In the genomic region with DNA sequence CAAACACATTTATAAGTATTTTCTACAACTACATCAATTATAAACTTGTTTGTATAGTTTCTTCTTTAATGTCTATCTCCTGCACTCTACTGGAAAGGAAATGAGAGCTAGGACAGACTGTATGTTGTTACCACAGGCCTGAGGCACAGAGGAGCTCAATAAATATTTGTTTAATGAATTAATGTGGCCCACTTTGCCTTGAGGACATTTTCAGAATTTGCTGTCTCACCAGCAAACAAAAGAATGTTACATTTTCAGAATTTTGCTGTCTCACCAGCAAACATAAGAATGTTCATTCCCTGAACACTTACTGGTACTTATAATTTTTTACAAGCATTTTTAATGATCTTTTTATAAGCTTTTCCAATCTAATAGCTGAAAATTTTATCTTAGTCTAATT, we compare ENCODE assay signal across 27 cellular contexts. TPM values are rescaled to one million over a fixed set of nuclear protein-coding genes. Genes with fewer than 3 reads are reported as not detected.
DNase-seq lines count a peak whose midpoint lies in the region; ATAC-seq and TF ChIP-seq lines count a peak whose summit lies in the region.
"Had no signal": no experiment of that assay in that cellular context is flagged by ENCODE, and none has a peak within 500 bp of the region (broad histone marks: within the 10 kb centered on the region; RNA-seq: fewer than 3 reads in every experiment).

No MANE protein-coding gene starts in this region.

- H3K9ac ChIP-seq in GM23248: no peak overlapping the region
- H3K9ac ChIP-seq in mammary epithelial cell (ENCODE audit: insufficient read depth, low read length): no peak overlapping the region
- no peak overlapping the region for H3K9ac ChIP-seq in MM.1S (ENCODE audit: low read length)
- H3K9ac ChIP-seq: parathyroid adenoma had no signal

- H3K4me2 ChIP-seq in GM23248 (ENCODE audit: unreplicated experiment) (no peak overlapping the region), mammary epithelial cell (ENCODE audit: insufficient read depth, low read depth, low read length) (peak overlapping the region; percentile 33), MM.1S (ENCODE audit: low read depth, low read length) (no peak overlapping the region)
- H3K4me2 ChIP-seq: smooth muscle cell had no signal

- H3K4me3 ChIP-seq in GM23248: no peak overlapping the region
- no peak overlapping the region for H3K4me3 ChIP-seq in mammary epithelial cell (replicated peaks in 1 of 3; ENCODE audit: insufficient read depth in 1 of 3, low read depth in 2 of 3, low read length in 3 of 3)
- peak overlapping the region in 1 of 2 experiments; percentile 6 for H3K4me3 ChIP-seq in neutrophil (ENCODE audit: low read depth in 1 of 2, low read length in 1 of 2)
- H3K4me3 ChIP-seq in MM.1S (ENCODE audit: low read length): no peak overlapping the region
- H3K4me3 ChIP-seq: smooth muscle cell, upper lobe of right lung had no signal

- no peaks in the 10 kb centered on the region for H3K27me3 ChIP-seq in GM23248 (replicated peaks; ENCODE audit: insufficient read depth)
- H3K27me3 ChIP-seq in mammary epithelial cell (ENCODE audit: insufficient read depth, low read length): no peaks in the 10 kb centered on the region
- no peaks in the 10 kb centered on the region for H3K27me3 ChIP-seq in neutrophil
- no peaks in the 10 kb centered on the region; the same call in none of the 2 replicates for H3K27me3 ChIP-seq in MM.1S (replicated peaks; ENCODE audit: insufficient read depth, low read length)
- H3K27me3 ChIP-seq: upper lobe of right lung had no signal

- CTCF ChIA-PET in mammary epithelial cell (lab: Charles Lee; ENCODE audit: low non-redundant PET): no interaction called here

- peaks cover 26% of the 10 kb centered on the region for H3K4me1 ChIP-seq in GM23248 (ENCODE audit: insufficient read depth)
- H3K4me1 ChIP-seq in mammary epithelial cell (ENCODE audit: insufficient read depth, low read length): peaks cover 25% of the 10 kb centered on the region
- peaks cover 42 to 50% of the 10 kb centered on the region in 2 experiments for H3K4me1 ChIP-seq in neutrophil (ENCODE audit: control insufficient read depth in 1 of 2, insufficient read depth in 1 of 2, low read depth in 1 of 2, low read length in 1 of 2)
- H3K4me1 ChIP-seq in MM.1S (ENCODE audit: low read length): no peaks in the 10 kb centered on the region
- H3K4me1 ChIP-seq: parathyroid adenoma had no signal

- peaks cover 28% of the 10 kb centered on the region for H3F3A ChIP-seq in GM23248 (ENCODE audit: insufficient read depth)
- H3F3A ChIP-seq in MM.1S (ENCODE audit: insufficient read depth, low read length): peaks cover 1% of the 10 kb centered on the region; the same call in 1 of the 2 replicates

- H3K27ac ChIP-seq in GM23248 (0 out of 2 replicates have a peak overlapping the region, but pooled peaks have one; percentile 17), mammary epithelial cell (ENCODE audit: insufficient read depth, low read depth, low read length) (no peak overlapping the region), neutrophil (peak overlapping the region; percentile 75), MM.1S (ENCODE audit: low read length) (no peak overlapping the region)
- H3K27ac ChIP-seq: parathyroid adenoma, RWPE1, upper lobe of right lung had no signal

- no peaks in the 10 kb centered on the region for H4K20me1 ChIP-seq in GM23248 (ENCODE audit: insufficient read depth)
- no peaks in the 10 kb centered on the region for H4K20me1 ChIP-seq in mammary epithelial cell (ENCODE audit: insufficient read depth, low read length)
- H4K20me1 ChIP-seq in MM.1S (ENCODE audit: insufficient read depth, low read length): no peaks in the 10 kb centered on the region

- DNase-seq in GM23248 (no peak), NCI-H69 (lab: John Stamatoyannopoulos, UW) (peak; percentile 79), mammary epithelial cell (no peak), MM.1S (no peak)
- DNase-seq in stimulated activated naive CD8-positive, alpha-beta T cell treated with anti-CD3 and anti-CD28 coated beads, Interleukin-15, amount 100 ng/mL, for 72 hours: no peak
- DNase-seq: activated CD4-positive, alpha-beta memory T cell treated with anti-CD3 and anti-CD28 coated beads for 36 hours; activated CD8-positive, alpha-beta memory T cell treated with anti-CD3 and anti-CD28 coated beads, Interleukin-2, amount 50 U/mL, for 4 hours; activated naive CD4-positive, alpha-beta T cell treated with Interleukin-2 at 50 U/mL for 16 hours; cerebellar nuclear complex; hippocampal formation; KBM-7; NCI-H1417; NCI-H2081 treated with DMSO at 0.1 percent for 48 hours; NCI-H226; NCI-H774; retina; stimulated activated naive CD4-positive, alpha-beta T cell treated with Interleukin-2 at 50 U/mL for 16 hours; T-helper 17 cell; upper lobe of right lung had no signal

- H3K4me3 Mint-ChIP-seq in stimulated activated naive CD8-positive, alpha-beta T cell treated with anti-CD3 and anti-CD28 coated beads, Interleukin-15, amount 100 ng/mL, for 72 hours: no peak overlapping the region
- H3K4me3 Mint-ChIP-seq: activated CD4-positive, alpha-beta memory T cell treated with anti-CD3 and anti-CD28 coated beads for 36 hours; nephron; T-helper 17 cell had no signal

- no peaks in the 10 kb centered on the region for H3K9me3 Mint-ChIP-seq in stimulated activated naive CD8-positive, alpha-beta T cell treated with anti-CD3 and anti-CD28 coated beads, Interleukin-15, amount 100 ng/mL, for 72 hours
- H3K9me3 Mint-ChIP-seq: activated CD4-positive, alpha-beta memory T cell treated with anti-CD3 and anti-CD28 coated beads for 36 hours had no signal

- H3K79me2 ChIP-seq in GM23248 (ENCODE audit: insufficient read depth) (peaks cover 22% of the 10 kb centered on the region), mammary epithelial cell (ENCODE audit: insufficient read depth, low read length) (peaks cover 3% of the 10 kb centered on the region), MM.1S (ENCODE audit: low read length) (no peaks in the 10 kb centered on the region)
- H3K79me2 ChIP-seq: parathyroid adenoma had no signal

- dilution Hi-C loops in mammary epithelial cell (cut with HindIII; ENCODE audit: low sequenced_read_pairs): loop anchor here (25.0 kb wide), 1 partner anchor 418 kb away; no protein-coding TSS in a partner anchor

- H3K9me3 ChIP-seq in GM23248 (ENCODE audit: low read depth) (no peaks in the 10 kb centered on the region), mammary epithelial cell (replicated peaks; ENCODE audit: insufficient read depth, low read length) (no peaks in the 10 kb centered on the region), neutrophil (no peaks in the 10 kb centered on the region), MM.1S (replicated peaks; ENCODE audit: insufficient read depth, low read length) (no peaks in the 10 kb centered on the region)
- H3K9me3 ChIP-seq: upper lobe of right lung had no signal

- intact Hi-C loops in mammary epithelial cell (cut with micrococcal nuclease): no loop called here

- BruUV-seq in mammary epithelial cell (replicated peaks; lab: Mats Ljungman, UMichigan): no TSS peak

- ATAC-seq in stimulated activated naive CD8-positive, alpha-beta T cell treated with anti-CD3 and anti-CD28 coated beads, Interleukin-15, amount 100 ng/mL, for 72 hours: no peak
- no peak for ATAC-seq in GM18868 (IDR thresholded peaks at IDR 0.05; ENCODE audit: unreplicated experiment)
- ATAC-seq: activated CD4-positive, CD25-positive, alpha-beta regulatory T cell treated with anti-CD3 and anti-CD28 coated beads, Interleukin-2, amount 50 U/mL, for 24 hours; left colon; T-helper 17 cell; upper lobe of right lung had no signal

- TF ChIP-seq CTCF in mammary epithelial cell (conservative IDR thresholded peaks at IDR 0.05 in 1 of 2, IDR thresholded peaks at IDR 0.05 in 1 of 2; ENCODE audit: extremely low read depth in 1 of 2, insufficient read depth in 1 of 2, low read depth in 1 of 2, low read length in 2 of 2) (no peak), neutrophil (IDR thresholded peaks at IDR 0.05) (no peak), MM.1S (IDR thresholded peaks at IDR 0.05; ENCODE audit: low read length) (no peak)

- H3K9me2 ChIP-seq in GM23248 (ENCODE audit: insufficient read depth) (no peaks in the 10 kb centered on the region), MM.1S (replicated peaks; ENCODE audit: insufficient read depth, low read length) (no peaks in the 10 kb centered on the region)

- peaks cover 15% of the 10 kb centered on the region for H3K4me1 Mint-ChIP-seq in stimulated activated naive CD8-positive, alpha-beta T cell treated with anti-CD3 and anti-CD28 coated beads, Interleukin-15, amount 100 ng/mL, for 72 hours

- H2AFZ ChIP-seq in GM23248 (no peak overlapping the region), mammary epithelial cell (ENCODE audit: low read depth, low read length) (no peak overlapping the region), MM.1S (ENCODE audit: low read length) (no peak overlapping the region)
- H2AFZ ChIP-seq: parathyroid adenoma had no signal

- H3K27ac Mint-ChIP-seq in stimulated activated naive CD8-positive, alpha-beta T cell treated with anti-CD3 and anti-CD28 coated beads, Interleukin-15, amount 100 ng/mL, for 72 hours: no peak overlapping the region
- H3K27ac Mint-ChIP-seq: activated CD4-positive, alpha-beta memory T cell treated with anti-CD3 and anti-CD28 coated beads for 36 hours; nephron; T-helper 17 cell had no signal

- in situ Hi-C loops in GM23248 (cut with MboI) (no loop called here), mammary epithelial cell (cut with MboI; ENCODE audit: low sequenced_read_pairs in 2 of 2) (loop anchor here (25.0 kb wide), 1 partner anchor 518 kb away; the partner anchor contains the start of gene CELSR1 (in 2 of the 2))

- no peaks in the 10 kb centered on the region for H3K36me3 ChIP-seq in GM23248 (ENCODE audit: low read depth)
- no peaks in the 10 kb centered on the region for H3K36me3 ChIP-seq in mammary epithelial cell (ENCODE audit: insufficient read depth, low read length)
- H3K36me3 ChIP-seq in neutrophil: no peaks in the 10 kb centered on the region
- no peaks in the 10 kb centered on the region for H3K36me3 ChIP-seq in MM.1S (replicated peaks; ENCODE audit: insufficient read depth, low read length)
- H3K36me3 ChIP-seq: upper lobe of right lung had no signal

- H3K27me3 Mint-ChIP-seq in stimulated activated naive CD8-positive, alpha-beta T cell treated with anti-CD3 and anti-CD28 coated beads, Interleukin-15, amount 100 ng/mL, for 72 hours: no peaks in the 10 kb centered on the region
- H3K27me3 Mint-ChIP-seq: activated CD4-positive, alpha-beta memory T cell treated with anti-CD3 and anti-CD28 coated beads for 36 hours; T-helper 17 cell had no signal

RNA-seq across cellular contexts. Expression of gene WNT7B, which starts 41.9 kb away (rescaled TPM):
- total RNA-seq in GM23248 (2014; rRNA removed; shearing (Covaris generic)): 0.25 TPM in 1 of 2 replicates, not detected in the other
- polyA plus RNA-seq in GM23248 (2016; fragmentation: Nextera tagmentation; extraction: Ambion mirVana) (0.10 TPM in 1 of 2 replicates, not detected in the other), mammary epithelial cell (0.15 TPM)
- total RNA-seq in mammary epithelial cell: under 1 TPM; 0.31 to 0.50 TPM
- polyA minus RNA-seq in mammary epithelial cell: 0.21 TPM
- total RNA-seq: activated CD4-positive, alpha-beta memory T cell treated with anti-CD3 and anti-CD28 coated beads for 36 hours; left colon; T-helper 17 cell had no signal

Comparison
In these comparisons a context has a peak if more than half of its experiments do, and no peak if none do; other contexts are left out.
1. H3K27ac ChIP-seq: peak in GM23248 (single experiment) and neutrophil (single experiment); none in mammary epithelial cell (single experiment) and MM.1S (single experiment).